Comparison of ENCODE assay signal across 2 cellular contexts in genomic region chr6:21377356-21377755, GRCh38.
TF ChIP-seq lines count a peak whose summit lies in the region.

No MANE protein-coding gene starts in this region.

TF ChIP-seq in HepG2, 621 proteins besides CTCF, POLR2A, EP300 and RAD21:
- TF ChIP-seq CHD4 (IDR thresholded peaks at IDR 0.05; ENCODE audit: borderline replicate concordance, low read length) (no peak), CREB1 (IDR thresholded peaks at IDR 0.05) (0 out of 2 replicates have a peak, but pooled peaks have one; percentile 5), CREB1 (CRISPR knock-in tag; IDR thresholded peaks at IDR 0.05) (no peak), UBTF (CRISPR knock-in tag; IDR thresholded peaks at IDR 0.05) (no peak)

TF ChIP-seq in H1, 55 proteins besides CTCF, POLR2A, EP300 and RAD21:
- TF ChIP-seq SP1 (IDR thresholded peaks at IDR 0.05; ENCODE audit: low read depth, low read length) (no peak), RNF2 (IDR thresholded peaks at IDR 0.05; ENCODE audit: borderline replicate concordance, low read depth, low read length, missing control alignments, poor library complexity, severe bottlenecking) (no peak), SUZ12 (IDR thresholded peaks at IDR 0.05; ENCODE audit: low read length) (no peak), SRF (IDR thresholded peaks at IDR 0.05; ENCODE audit: low read depth, low read length) (no peak), SP4 (IDR thresholded peaks at IDR 0.05; ENCODE audit: low read length) (no peak), SIRT6 (IDR thresholded peaks at IDR 0.05; ENCODE audit: low read length) (no peak), JUND (IDR thresholded peaks at IDR 0.05; ENCODE audit: low read length) (no peak), CHD7 (IDR thresholded peaks at IDR 0.05; ENCODE audit: insufficient replicate concordance, low read length) (no peak), SAP30 (IDR thresholded peaks at IDR 0.05; ENCODE audit: insufficient read depth, insufficient replicate concordance, low read length) (no peak), KDM1A (IDR thresholded peaks at IDR 0.05; ENCODE audit: borderline replicate concordance, low read length) (no peak), SIN3A (conservative IDR thresholded peaks at IDR 0.05 in 1 of 2, IDR thresholded peaks at IDR 0.05 in 1 of 2; ENCODE audit: low read depth in 1 of 2, low read length in 2 of 2) (no peak)
TF ChIP-seq in H1: peak in this region for 0.
